Comparison of ENCODE assay signal across 10 cellular contexts in genomic region chr4:150297861-150298474, GRCh38.
DNase-seq lines count a peak whose midpoint lies in the region; ATAC-seq and TF ChIP-seq lines count a peak whose summit lies in the region.
"Had no signal": no experiment of that assay in that cellular context is flagged by ENCODE, and none has a peak within 500 bp of the region (broad histone marks: within the 10 kb centered on the region; RNA-seq: fewer than 3 reads in every experiment).

No MANE protein-coding gene starts in this region.

- TF ChIP-seq CTCF in neural crest cell (conservative IDR thresholded peaks at IDR 0.05), result peak; percentile 79

- no peak overlapping the region for H3K4me3 Mint-ChIP-seq in effector memory CD8-positive, alpha-beta T cell
- H3K4me3 Mint-ChIP-seq in neural crest cell, result no peak overlapping the region
- H3K4me3 Mint-ChIP-seq: activated naive CD8-positive, alpha-beta T cell treated with anti-CD3 and anti-CD28 coated beads, Interleukin-2, amount 10 ng/mL, durations not matched to agents 7 days and 5 days; stimulated activated naive CD8-positive, alpha-beta T cell treated with anti-CD3 and anti-CD28 coated beads, Interleukin-15, amount 100 ng/mL, for 72 hours had no signal

- H3K4me1 Mint-ChIP-seq in effector memory CD8-positive, alpha-beta T cell (ENCODE audit: low read depth in 2 of 2), result no peaks in the 10 kb centered on the region
- no peaks in the 10 kb centered on the region for H3K4me1 Mint-ChIP-seq in neural crest cell

- peaks cover 6% of the 10 kb centered on the region for H3K36me3 Mint-ChIP-seq in effector memory CD8-positive, alpha-beta T cell (ENCODE audit: insufficient read depth)
- no peaks in the 10 kb centered on the region for H3K36me3 Mint-ChIP-seq in neural crest cell (ENCODE audit: low read depth)

- no peaks in the 10 kb centered on the region for H3K9me3 Mint-ChIP-seq in effector memory CD8-positive, alpha-beta T cell
- no peaks in the 10 kb centered on the region for H3K9me3 Mint-ChIP-seq in neural crest cell
- H3K9me3 Mint-ChIP-seq: activated naive CD8-positive, alpha-beta T cell treated with anti-CD3 and anti-CD28 coated beads, Interleukin-2, amount 10 ng/mL, durations not matched to agents 7 days and 5 days; stimulated activated naive CD8-positive, alpha-beta T cell treated with anti-CD3 and anti-CD28 coated beads, Interleukin-15, amount 100 ng/mL, for 72 hours had no signal

- peak; percentile 58 for DNase-seq in NCI-H2196 (lab: John Stamatoyannopoulos, UW; ENCODE audit: unreplicated experiment)
- DNase-seq in NCI-H2196 treated with DMSO at 0.1 percent for 48 hours (lab: John Stamatoyannopoulos, UW; ENCODE audit: unreplicated experiment), result no peak
- peak; percentile 5 to 10 for DNase-seq in SHP77 (lab: John Stamatoyannopoulos, UW)
- peak in 2 of 3 experiments; percentile 21 to 25 for DNase-seq in effector memory CD8-positive, alpha-beta T cell
- peak; percentile 31 for DNase-seq in neural crest cell (ENCODE audit: low read depth, low spot score)
- DNase-seq in UCSD-AML1 (lab: John Stamatoyannopoulos, UW; ENCODE audit: unreplicated experiment), result no peak
- DNase-seq: activated naive CD8-positive, alpha-beta T cell treated with anti-CD3 and anti-CD28 coated beads, Interleukin-2, amount 10 ng/mL, durations not matched to agents 7 days and 5 days had no signal

- H3K27ac Mint-ChIP-seq in effector memory CD8-positive, alpha-beta T cell, result no peak overlapping the region
- no peak overlapping the region for H3K27ac Mint-ChIP-seq in neural crest cell (ENCODE audit: unreplicated experiment)
- H3K27ac Mint-ChIP-seq: activated naive CD8-positive, alpha-beta T cell treated with anti-CD3 and anti-CD28 coated beads, Interleukin-2, amount 10 ng/mL, durations not matched to agents 7 days and 5 days; stimulated activated naive CD8-positive, alpha-beta T cell treated with anti-CD3 and anti-CD28 coated beads, Interleukin-15, amount 100 ng/mL, for 72 hours had no signal

- ATAC-seq in HG03432 (IDR thresholded peaks at IDR 0.05; ENCODE audit: unreplicated experiment) (peak; percentile 58), GM21737 (IDR thresholded peaks at IDR 0.05; ENCODE audit: unreplicated experiment) (no peak)
- no peak for ATAC-seq in effector memory CD8-positive, alpha-beta T cell (replicated peaks)
- ATAC-seq: stimulated activated naive CD8-positive, alpha-beta T cell treated with anti-CD3 and anti-CD28 coated beads, Interleukin-15, amount 100 ng/mL, for 72 hours had no signal

- no peaks in the 10 kb centered on the region for H3K27me3 Mint-ChIP-seq in effector memory CD8-positive, alpha-beta T cell
- H3K27me3 Mint-ChIP-seq in neural crest cell (ENCODE audit: low read depth), result no peaks in the 10 kb centered on the region
- H3K27me3 Mint-ChIP-seq: activated naive CD8-positive, alpha-beta T cell treated with anti-CD3 and anti-CD28 coated beads, Interleukin-2, amount 10 ng/mL, durations not matched to agents 7 days and 5 days; stimulated activated naive CD8-positive, alpha-beta T cell treated with anti-CD3 and anti-CD28 coated beads, Interleukin-15, amount 100 ng/mL, for 72 hours had no signal

Comparison
In these comparisons a context has a peak if more than half of its experiments do, and no peak if none do; other contexts are left out.
1. DNase-seq: peak in NCI-H2196 (single experiment), SHP77 (2 of 2), effector memory CD8-positive, alpha-beta T cell (2 of 3) and neural crest cell (single experiment); none in NCI-H2196 treated with DMSO at 0.1 percent for 48 hours (single experiment) and UCSD-AML1 (single experiment).